ENCODE assay signal across 1 cellular context in genomic region chr3:187669675-187670504, GRCh38.
A peak's percentile ranks its signal among the peaks of the same experiment; 100 is the strongest.
TF ChIP-seq lines count a peak whose summit lies in the region.

Gene SST, minus strand, starts transcription at chr3:187670394. Its CDS starts 103 bp downstream, at chr3:187670291.

TF ChIP-seq in HepG2, 621 proteins besides CTCF, POLR2A, EP300 and RAD21 (continued from another document and continues in another):
- TF ChIP-seq GPN1 (CRISPR knock-in tag; IDR thresholded peaks at IDR 0.05; ENCODE audit: borderline replicate concordance): peak; percentile 99
- peak; percentile 98 for TF ChIP-seq NFKBIZ (CRISPR knock-in tag; IDR thresholded peaks at IDR 0.05)
- TF ChIP-seq HOXA7 (CRISPR knock-in tag; IDR thresholded peaks at IDR 0.05): no peak
- 0 out of 2 replicates have a peak, but pooled peaks have one; percentile 36 for TF ChIP-seq ZFP36L1 (CRISPR knock-in tag; IDR thresholded peaks at IDR 0.05)
- TF ChIP-seq TARDBP (CRISPR knock-in tag; IDR thresholded peaks at IDR 0.05): no peak
- TF ChIP-seq KDM2A (CRISPR knock-in tag; IDR thresholded peaks at IDR 0.05; ENCODE audit: borderline replicate concordance, low read depth): peak; percentile 90
- TF ChIP-seq HHEX (CRISPR knock-in tag; IDR thresholded peaks at IDR 0.05): peak; percentile 79
- TF ChIP-seq MEIS2 (CRISPR knock-in tag; IDR thresholded peaks at IDR 0.05): peak; percentile 98
- TF ChIP-seq GMEB2 (CRISPR knock-in tag; IDR thresholded peaks at IDR 0.05; ENCODE audit: low read depth): no peak
- peak; percentile 99 for TF ChIP-seq ZBTB25 (CRISPR knock-in tag; IDR thresholded peaks at IDR 0.05)
- no peak for TF ChIP-seq NCOA1 (CRISPR knock-in tag; IDR thresholded peaks at IDR 0.05)
- peak; percentile 81; the same call in 1 of the 2 replicates for TF ChIP-seq ZNF614 (CRISPR knock-in tag; IDR thresholded peaks at IDR 0.05; ENCODE audit: borderline replicate concordance)
- no peak for TF ChIP-seq ZNF713 (CRISPR knock-in tag; IDR thresholded peaks at IDR 0.05)
- TF ChIP-seq RARA (CRISPR knock-in tag; IDR thresholded peaks at IDR 0.05): peak; percentile 87
- peak; percentile 97 for TF ChIP-seq ZSCAN12 (CRISPR knock-in tag; IDR thresholded peaks at IDR 0.05)
- TF ChIP-seq E2F5 (CRISPR knock-in tag; conservative IDR thresholded peaks at IDR 0.05): peak; percentile 94
- peak; percentile 99 for TF ChIP-seq ETV6 (CRISPR knock-in tag; conservative IDR thresholded peaks at IDR 0.05)
- peak; percentile 89 for TF ChIP-seq ZNF883 (CRISPR knock-in tag; IDR thresholded peaks at IDR 0.05; ENCODE audit: not compliant biosample characterization)
- 0 out of 2 replicates have a peak, but pooled peaks have one; percentile 52 for TF ChIP-seq EED (CRISPR knock-in tag; IDR thresholded peaks at IDR 0.05)
- peak; percentile 58 for TF ChIP-seq MYC (CRISPR knock-in tag; IDR thresholded peaks at IDR 0.05; ENCODE audit: borderline replicate concordance)
- no peak for TF ChIP-seq TBP (CRISPR knock-in tag; IDR thresholded peaks at IDR 0.05)
- TF ChIP-seq STAG1 (CRISPR knock-in tag; IDR thresholded peaks at IDR 0.05): peak; percentile 27; the same call in 1 of the 2 replicates
- peak; percentile 82 for TF ChIP-seq ARID5B (CRISPR knock-in tag; IDR thresholded peaks at IDR 0.05)
- TF ChIP-seq BCL3 (CRISPR knock-in tag; IDR thresholded peaks at IDR 0.05): peak; percentile 72
- TF ChIP-seq DNMT3B (CRISPR knock-in tag; conservative IDR thresholded peaks at IDR 0.05): peak; percentile 99; the same call in 1 of the 2 replicates
- no peak for TF ChIP-seq MBNL3 (CRISPR knock-in tag; conservative IDR thresholded peaks at IDR 0.05)
- TF ChIP-seq KDM6A (CRISPR knock-in tag; IDR thresholded peaks at IDR 0.05; ENCODE audit: low read depth): no peak
- TF ChIP-seq LRRFIP1 (CRISPR knock-in tag; conservative IDR thresholded peaks at IDR 0.05): peak; percentile 98
- peak; percentile 78; the same call in 1 of the 2 replicates for TF ChIP-seq ZNF546 (CRISPR knock-in tag; conservative IDR thresholded peaks at IDR 0.05)
- peak; percentile 98; the same call in 1 of the 2 replicates for TF ChIP-seq TIGD3 (CRISPR knock-in tag; IDR thresholded peaks at IDR 0.05; ENCODE audit: borderline replicate concordance)
- peak; percentile 81; the same call in 1 of the 2 replicates for TF ChIP-seq ZBTB42 (CRISPR knock-in tag; IDR thresholded peaks at IDR 0.05)
- TF ChIP-seq ZNF605 (CRISPR knock-in tag; IDR thresholded peaks at IDR 0.05): peak; percentile 65; the same call in 1 of the 2 replicates
- TF ChIP-seq ZUFSP (CRISPR knock-in tag; IDR thresholded peaks at IDR 0.05; ENCODE audit: borderline replicate concordance): no peak
- TF ChIP-seq NR2C2 (CRISPR knock-in tag; IDR thresholded peaks at IDR 0.05; ENCODE audit: borderline replicate concordance): no peak
- peak; percentile 50; the same call in 1 of the 2 replicates for TF ChIP-seq MLX (CRISPR knock-in tag; IDR thresholded peaks at IDR 0.05)
- peak; percentile 59; the same call in 1 of the 2 replicates for TF ChIP-seq SPEN (CRISPR knock-in tag; IDR thresholded peaks at IDR 0.05; ENCODE audit: low read depth)
- TF ChIP-seq SNAI1 (CRISPR knock-in tag; IDR thresholded peaks at IDR 0.05; ENCODE audit: borderline replicate concordance): 0 out of 2 replicates have a peak, but pooled peaks have one; percentile 57
- TF ChIP-seq ZNF468 (CRISPR knock-in tag; IDR thresholded peaks at IDR 0.05): 0 out of 2 replicates have a peak, but pooled peaks have one; percentile 76
- TF ChIP-seq STAT6 (CRISPR knock-in tag; IDR thresholded peaks at IDR 0.05; ENCODE audit: borderline replicate concordance): no peak
- 0 out of 2 replicates have a peak, but pooled peaks have one; percentile 21 for TF ChIP-seq JUND (CRISPR knock-in tag; IDR thresholded peaks at IDR 0.05)
- no peak for TF ChIP-seq SUZ12 (IDR thresholded peaks at IDR 0.05; ENCODE audit: low read depth, low read length)
- no peak for TF ChIP-seq BHLHE40 (IDR thresholded peaks at IDR 0.05; ENCODE audit: low read length)
- TF ChIP-seq NFRKB (IDR thresholded peaks at IDR 0.05): no peak
- TF ChIP-seq HNRNPLL (IDR thresholded peaks at IDR 0.05; ENCODE audit: low read depth, low read length, poor library complexity, severe bottlenecking): no peak
- TF ChIP-seq ISX (CRISPR knock-in tag; conservative IDR thresholded peaks at IDR 0.05): peak; percentile 99
- TF ChIP-seq ESRRA (CRISPR knock-in tag; IDR thresholded peaks at IDR 0.05; ENCODE audit: low read depth): no peak
- no peak for TF ChIP-seq ZNF136 (CRISPR knock-in tag; IDR thresholded peaks at IDR 0.05; ENCODE audit: low read depth)
- TF ChIP-seq NFE2L2 (IDR thresholded peaks at IDR 0.05; ENCODE audit: low read length): no peak
